3 cellular contexts compared by ENCODE assay signal in the genomic region with DNA sequence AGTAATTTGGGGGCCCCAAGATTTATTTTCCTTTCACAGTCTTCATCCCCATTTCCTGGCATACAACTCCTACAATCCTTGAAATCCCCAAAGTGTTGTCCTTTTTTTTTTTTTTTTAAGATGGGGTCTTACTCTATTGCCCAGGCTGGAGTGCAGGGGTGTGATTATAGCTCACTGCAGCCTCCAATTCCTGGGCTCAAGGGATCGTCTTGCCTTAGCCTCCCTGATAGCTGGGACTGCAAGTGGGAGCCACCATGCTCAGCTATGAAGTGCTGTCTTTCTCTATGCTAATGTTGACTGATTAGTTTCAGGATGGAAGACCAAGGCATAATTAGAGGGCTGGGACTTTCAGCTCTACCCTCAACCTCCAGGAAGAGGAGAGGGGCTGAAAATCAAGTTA.
TF ChIP-seq lines count a peak whose summit lies in the region.

No MANE protein-coding gene starts in this region.

TF ChIP-seq in HEK293, 187 proteins besides CTCF, POLR2A, EP300 and RAD21:
- TF ChIP-seq ZNF121 (tag by site-specific recombination; IDR thresholded peaks at IDR 0.05) (peak; percentile 70; the same call in 1 of the 2 replicates), ZNF221 (tag by site-specific recombination; IDR thresholded peaks at IDR 0.05; ENCODE audit: borderline replicate concordance) (no peak), KLF9 (tag by site-specific recombination; IDR thresholded peaks at IDR 0.05; ENCODE audit: low read depth) (no peak)

TF ChIP-seq in GM12878, 131 proteins besides CTCF, POLR2A, EP300 and RAD21:
- TF ChIP-seq ZNF622 (IDR thresholded peaks at IDR 0.05) (no peak), GATAD2B (conservative IDR thresholded peaks at IDR 0.05; ENCODE audit: low read depth) (no peak), PAX5 (IDR thresholded peaks at IDR 0.05; ENCODE audit: borderline replicate concordance, low read depth, low read length) (no peak), SP1 (IDR thresholded peaks at IDR 0.05; ENCODE audit: low read depth, low read length) (no peak), TCF12 (IDR thresholded peaks at IDR 0.05; ENCODE audit: low read depth, low read length) (no peak), ETV6 (conservative IDR thresholded peaks at IDR 0.05 in 1 of 2, IDR thresholded peaks at IDR 0.05 in 1 of 2; ENCODE audit: borderline replicate concordance in 1 of 2, low read depth in 1 of 2) (no peak), SMARCA5 (IDR thresholded peaks at IDR 0.05) (no peak), USF2 (IDR thresholded peaks at IDR 0.05; ENCODE audit: borderline replicate concordance, low read depth, low read length) (no peak), ZNF274 (IDR thresholded peaks at IDR 0.05; ENCODE audit: insufficient read depth, insufficient read length) (no peak), TBL1XR1 (IDR thresholded peaks at IDR 0.05; ENCODE audit: low read depth, low read length) (no peak), CEBPB (IDR thresholded peaks at IDR 0.05; ENCODE audit: borderline replicate concordance in 1 of 2, low read depth in 2 of 2, low read length in 2 of 2) (no peak), WRNIP1 (IDR thresholded peaks at IDR 0.05; ENCODE audit: borderline replicate concordance, low read depth, low read length) (no peak), FOXK2 (IDR thresholded peaks at IDR 0.05) (no peak), CHD2 (IDR thresholded peaks at IDR 0.05; ENCODE audit: borderline replicate concordance, low read depth, low read length) (no peak)

TF ChIP-seq in H1, 55 proteins besides CTCF, POLR2A, EP300 and RAD21:
- TF ChIP-seq ASH2L (IDR thresholded peaks at IDR 0.05; ENCODE audit: low read length) (no peak), KDM1A (IDR thresholded peaks at IDR 0.05; ENCODE audit: borderline replicate concordance, low read length) (no peak), NRF1 (IDR thresholded peaks at IDR 0.05; ENCODE audit: low read depth, low read length) (no peak), TCF12 (IDR thresholded peaks at IDR 0.05; ENCODE audit: low read depth, low read length) (no peak), RBBP5 (IDR thresholded peaks at IDR 0.05; ENCODE audit: borderline replicate concordance, low read depth, low read length) (no peak), FOSL1 (IDR thresholded peaks at IDR 0.05; ENCODE audit: insufficient read depth, low read depth, low read length) (no peak), TAF1 (IDR thresholded peaks at IDR 0.05; ENCODE audit: low read depth, low read length) (no peak), YY1 (IDR thresholded peaks at IDR 0.05; ENCODE audit: low read depth, low read length) (no peak), EGR1 (IDR thresholded peaks at IDR 0.05; ENCODE audit: borderline replicate concordance, low read depth, low read length) (no peak), POLR2AphosphoS5 (IDR thresholded peaks at IDR 0.05; ENCODE audit: low read depth, low read length) (no peak), EZH2 (IDR thresholded peaks at IDR 0.05; ENCODE audit: low read depth, low read length, severe bottlenecking) (no peak), CREB1 (IDR thresholded peaks at IDR 0.05) (no peak), KDM4A (IDR thresholded peaks at IDR 0.05; ENCODE audit: low read depth, low read length, severe bottlenecking) (no peak), KDM5A (IDR thresholded peaks at IDR 0.05; ENCODE audit: low read length) (no peak), RXRA (IDR thresholded peaks at IDR 0.05; ENCODE audit: insufficient read depth, low read depth, low read length) (no peak), TAF7 (optimal IDR thresholded peaks at IDR 0.05; ENCODE audit: borderline replicate concordance, low read depth, low read length) (no peak), SAP30 (IDR thresholded peaks at IDR 0.05; ENCODE audit: insufficient read depth, insufficient replicate concordance, low read length) (no peak), JUND (IDR thresholded peaks at IDR 0.05; ENCODE audit: low read length) (no peak)
